Comparison of ENCODE assay signal across 32 cellular contexts in the genomic region with DNA sequence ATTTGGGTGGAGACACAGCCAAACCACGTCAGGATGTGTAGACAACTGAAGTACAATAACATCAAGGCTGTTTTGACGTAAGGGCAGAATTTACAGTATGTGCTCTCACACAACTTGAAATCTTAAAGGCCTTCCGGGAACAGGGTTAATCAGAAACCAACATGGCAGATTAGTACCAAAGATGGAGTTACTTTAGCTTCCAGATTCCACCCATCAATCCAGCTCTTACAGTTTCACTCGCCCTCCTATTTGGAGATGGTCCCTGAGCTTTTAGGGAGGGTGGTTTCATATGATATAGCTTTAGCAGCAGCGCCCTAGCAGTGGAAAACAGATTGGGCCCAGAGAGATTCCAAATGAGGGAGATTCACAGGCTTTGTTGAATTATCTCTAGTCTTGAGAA. TPM values are rescaled to one million over a fixed set of nuclear protein-coding genes. Genes with fewer than 3 reads are reported as not detected.
"Had no signal": no experiment of that assay in that cellular context is flagged by ENCODE, and none has a peak within 500 bp of the region (broad histone marks: within the 10 kb centered on the region; RNA-seq: fewer than 3 reads in every experiment).

No MANE protein-coding gene starts in this region.

- H3K9me3 Mint-ChIP-seq: activated B cell treated with CpG ODN at 0.5 μM for 24 hours; activated CD4-positive, alpha-beta T cell treated with anti-CD3 and anti-CD28 coated beads, Interleukin-2, amount 10 ng/mL, durations not matched to agents 24 days and 14 days; activated CD8-positive, alpha-beta T cell treated with anti-CD3 and anti-CD28 coated beads for 36 hours; activated naive CD8-positive, alpha-beta T cell treated with anti-CD3 and anti-CD28 coated beads for 36 hours; activated T-cell treated with anti-CD3 and anti-CD28 coated beads, Interleukin-2, amount 50 U/mL, for 72 hours; activated T-helper 17 cell treated with anti-CD3 and anti-CD28 coated beads, Interleukin-2, amount 50 U/mL, for 72 hours had no signal

- H3K27me3 ChIP-seq: cardiac muscle cell, MG63, Peyer's patch had no signal

- ATAC-seq: activated CD8-positive, alpha-beta T cell treated with anti-CD3 and anti-CD28 coated beads for 36 hours; activated T-cell treated with anti-CD3 and anti-CD28 coated beads, Interleukin-2, amount 50 U/mL, for 72 hours; activated T-helper 17 cell treated with anti-CD3 and anti-CD28 coated beads, Interleukin-2, amount 50 U/mL, for 72 hours; PC-3; Right ventricle myocardium inferior; SK-N-SH treated with all-trans-retinoic acid at 6 μM for 48 hours had no signal

- H3K9me3 ChIP-seq: MG63, Peyer's patch had no signal

- H3K27ac ChIP-seq: cardiac muscle cell, Peyer's patch, RWPE1 had no signal

- H3K4me3 ChIP-seq: cardiac muscle cell, MG63, Peyer's patch had no signal

- H3K4me3 Mint-ChIP-seq: activated B cell treated with CpG ODN at 0.5 μM for 24 hours had no signal

- H3K36me3 ChIP-seq: cardiac muscle cell, Peyer's patch had no signal

- H3K27ac Mint-ChIP-seq: activated B cell treated with CpG ODN at 0.5 μM for 24 hours; activated CD4-positive, alpha-beta T cell treated with anti-CD3 and anti-CD28 coated beads, Interleukin-2, amount 10 ng/mL, durations not matched to agents 24 days and 14 days; activated naive CD8-positive, alpha-beta T cell treated with anti-CD3 and anti-CD28 coated beads for 36 hours had no signal

- H3K27me3 Mint-ChIP-seq: activated CD4-positive, alpha-beta T cell treated with anti-CD3 and anti-CD28 coated beads, Interleukin-2, amount 10 ng/mL, durations not matched to agents 24 days and 14 days; activated CD8-positive, alpha-beta T cell treated with anti-CD3 and anti-CD28 coated beads for 36 hours; activated naive CD8-positive, alpha-beta T cell treated with anti-CD3 and anti-CD28 coated beads for 36 hours; activated T-helper 17 cell treated with anti-CD3 and anti-CD28 coated beads, Interleukin-2, amount 50 U/mL, for 72 hours had no signal

- DNase-seq: activated B cell treated with CpG ODN at 0.5 μM for 24 hours; activated CD4-positive, alpha-beta T cell treated with anti-CD3 and anti-CD28 coated beads, Interleukin-2, amount 10 ng/mL, durations not matched to agents 24 days and 14 days; activated CD4-positive, alpha-beta T cell treated with anti-CD3 and anti-CD28 coated beads, Interleukin-2, amount 50 U/mL, for 4 hours; activated CD4-positive, CD25-positive, alpha-beta regulatory T cell treated with anti-CD3 and anti-CD28 coated beads, Interleukin-2, amount 50 U/mL, for 72 hours; activated CD8-positive, alpha-beta T cell treated with anti-CD3 and anti-CD28 coated beads for 36 hours; activated effector memory CD4-positive, alpha-beta T cell treated with anti-CD3 and anti-CD28 coated beads, Interleukin-2, amount 50 U/mL, for 16 hours; activated naive CD4-positive, alpha-beta T cell treated with Interleukin-2 at 50 U/mL for 16 hours; activated naive CD8-positive, alpha-beta T cell treated with anti-CD3 and anti-CD28 coated beads for 36 hours; activated T-cell treated with anti-CD3 and anti-CD28 coated beads, Interleukin-2, amount 50 U/mL, for 1 hour; activated T-cell treated with anti-CD3 and anti-CD28 coated beads, Interleukin-2, amount 50 U/mL, for 72 hours; amniotic stem cell; aorta; MG63; NCI-H1048; NCI-H1105 treated with DMSO at 0.1 percent for 48 hours; NCI-H1436; NCI-H1694 treated with DMSO at 0.1 percent for 48 hours; NCI-H2029; NCI-H345; NCI-H510A; NCI-H526; NCI-H748 treated with DMSO at 0.1 percent for 48 hours; NK-92 treated with Interleukin-12 subunit alpha and Interleukin-12 subunit beta, amount 100 ng/mL, for 24 hours; PC-3; Peyer's patch; SIG-M5 had no signal

RNA-seq across cellular contexts. Expression of a gene that starts 11.6 kb away (rescaled TPM):
- total RNA-seq: activated B cell treated with CpG ODN at 0.5 μM for 24 hours; activated CD4-positive, alpha-beta T cell treated with anti-CD3 and anti-CD28 coated beads, Interleukin-2, amount 10 ng/mL, durations not matched to agents 24 days and 14 days; activated CD8-positive, alpha-beta memory T cell treated with anti-CD3 and anti-CD28 coated beads for 36 hours; activated CD8-positive, alpha-beta T cell treated with anti-CD3 and anti-CD28 coated beads for 36 hours; activated naive CD8-positive, alpha-beta T cell treated with anti-CD3 and anti-CD28 coated beads for 36 hours; activated T-cell treated with anti-CD3 and anti-CD28 coated beads, Interleukin-2, amount 50 U/mL, for 72 hours; activated T-helper 17 cell treated with anti-CD3 and anti-CD28 coated beads, Interleukin-2, amount 50 U/mL, for 72 hours; aorta; cardiac muscle cell; Peyer's patch; Right ventricle myocardium inferior had no signal
- polyA plus RNA-seq: cardiac muscle cell had no signal
